Comparison of ENCODE assay signal across 1 cellular context in the genomic region with DNA sequence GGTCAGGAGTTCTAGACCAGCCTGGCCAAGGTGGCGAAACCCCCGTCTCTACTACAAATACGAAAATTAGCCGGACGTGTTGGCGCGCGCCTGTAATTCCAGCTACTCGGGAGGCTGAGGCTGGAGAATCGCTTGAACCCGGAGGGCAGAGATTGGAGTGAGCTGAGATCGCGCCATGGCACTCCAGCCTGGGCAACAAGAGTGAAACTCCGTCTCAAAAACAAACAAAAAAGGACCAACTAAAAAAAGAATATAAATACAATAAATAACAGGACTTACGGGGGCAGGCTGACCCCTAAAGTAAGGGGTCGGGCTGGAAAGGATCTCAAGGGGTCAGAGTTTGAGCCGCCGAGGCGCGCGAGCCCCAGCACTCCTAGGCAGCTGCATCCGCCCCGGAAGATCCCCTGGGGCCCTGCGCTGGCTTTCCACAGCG.
TF ChIP-seq lines count a peak whose summit lies in the region.

No MANE protein-coding gene starts in this region.

TF ChIP-seq in GM12878, 131 proteins besides CTCF, POLR2A, EP300 and RAD21 (continues in another document):
- TF ChIP-seq NBN (IDR thresholded peaks at IDR 0.05) (0 out of 2 replicates have a peak, but pooled peaks have one; percentile 7), SRF (IDR thresholded peaks at IDR 0.05; ENCODE audit: low read depth in 2 of 2, low read length in 2 of 2) (no peak), ZZZ3 (IDR thresholded peaks at IDR 0.05; ENCODE audit: control insufficient read depth, insufficient read length, low read depth) (no peak), NR2C2 (IDR thresholded peaks at IDR 0.05; ENCODE audit: borderline replicate concordance, control insufficient read depth, insufficient read length, low read depth) (no peak), PML (IDR thresholded peaks at IDR 0.05; ENCODE audit: low read length) (no peak; the same call in 1 of the 2 replicates), MTA3 (IDR thresholded peaks at IDR 0.05; ENCODE audit: borderline replicate concordance, low read length) (no peak), NFIC (IDR thresholded peaks at IDR 0.05; ENCODE audit: low read depth, low read length) (no peak), ZBED1 (IDR thresholded peaks at IDR 0.05; ENCODE audit: borderline replicate concordance) (no peak), TAF1 (IDR thresholded peaks at IDR 0.05; ENCODE audit: borderline replicate concordance, low read depth, low read length) (no peak), RELA (IDR thresholded peaks at IDR 0.05; ENCODE audit: borderline replicate concordance, partially characterized antibody) (no peak), TCF7 (IDR thresholded peaks at IDR 0.05; ENCODE audit: borderline replicate concordance) (no peak), ZNF24 (IDR thresholded peaks at IDR 0.05) (no peak), LARP7 (IDR thresholded peaks at IDR 0.05) (0 out of 2 replicates have a peak, but pooled peaks have one; percentile 38), SIN3A (IDR thresholded peaks at IDR 0.05; ENCODE audit: low read depth, low read length) (no peak), SPI1 (IDR thresholded peaks at IDR 0.05; ENCODE audit: borderline replicate concordance, insufficient read depth, low read depth, low read length) (no peak), CHD1 (IDR thresholded peaks at IDR 0.05; ENCODE audit: low read depth, low read length) (0 out of 2 replicates have a peak, but pooled peaks have one; percentile 6), MLLT1 (IDR thresholded peaks at IDR 0.05) (no peak; the same call in 1 of the 2 replicates), HDGF (IDR thresholded peaks at IDR 0.05) (no peak), BMI1 (IDR thresholded peaks at IDR 0.05; ENCODE audit: borderline replicate concordance) (no peak), FOXM1 (IDR thresholded peaks at IDR 0.05; ENCODE audit: low read depth, low read length) (no peak), ZSCAN29 (IDR thresholded peaks at IDR 0.05) (no peak), ETV6 (conservative IDR thresholded peaks at IDR 0.05 in 1 of 2, IDR thresholded peaks at IDR 0.05 in 1 of 2; ENCODE audit: borderline replicate concordance in 1 of 2, low read depth in 1 of 2) (no peak), SUPT20H (IDR thresholded peaks at IDR 0.05; ENCODE audit: borderline replicate concordance, control insufficient read depth, low read depth, low read length) (no peak), IKZF1 (conservative IDR thresholded peaks at IDR 0.05) (no peak), FOS (IDR thresholded peaks at IDR 0.05; ENCODE audit: borderline replicate concordance, extremely low read depth, insufficient read length) (no peak), STAT1 (conservative IDR thresholded peaks at IDR 0.05) (no peak), RFX5 (IDR thresholded peaks at IDR 0.05; ENCODE audit: low read depth, low read length) (no peak), USF2 (IDR thresholded peaks at IDR 0.05; ENCODE audit: borderline replicate concordance, low read depth, low read length) (no peak), E2F4 (IDR thresholded peaks at IDR 0.05; ENCODE audit: low read depth, low read length) (no peak), NFYA (IDR thresholded peaks at IDR 0.05; ENCODE audit: borderline replicate concordance, low read depth, low read length) (no peak), ZNF207 (IDR thresholded peaks at IDR 0.05; ENCODE audit: borderline replicate concordance) (no peak), SIX5 (IDR thresholded peaks at IDR 0.05; ENCODE audit: low read depth, low read length, severe bottlenecking) (no peak), FOXK2 (IDR thresholded peaks at IDR 0.05) (no peak), SP1 (IDR thresholded peaks at IDR 0.05; ENCODE audit: low read depth, low read length) (no peak), POLR2AphosphoS5 (IDR thresholded peaks at IDR 0.05; ENCODE audit: low read length) (0 out of 2 replicates have a peak, but pooled peaks have one; percentile 3), ASH2L (IDR thresholded peaks at IDR 0.05; ENCODE audit: borderline replicate concordance, low read depth) (no peak), TCF12 (IDR thresholded peaks at IDR 0.05; ENCODE audit: low read depth, low read length) (no peak)
- TF ChIP-seq, protein P1, sequence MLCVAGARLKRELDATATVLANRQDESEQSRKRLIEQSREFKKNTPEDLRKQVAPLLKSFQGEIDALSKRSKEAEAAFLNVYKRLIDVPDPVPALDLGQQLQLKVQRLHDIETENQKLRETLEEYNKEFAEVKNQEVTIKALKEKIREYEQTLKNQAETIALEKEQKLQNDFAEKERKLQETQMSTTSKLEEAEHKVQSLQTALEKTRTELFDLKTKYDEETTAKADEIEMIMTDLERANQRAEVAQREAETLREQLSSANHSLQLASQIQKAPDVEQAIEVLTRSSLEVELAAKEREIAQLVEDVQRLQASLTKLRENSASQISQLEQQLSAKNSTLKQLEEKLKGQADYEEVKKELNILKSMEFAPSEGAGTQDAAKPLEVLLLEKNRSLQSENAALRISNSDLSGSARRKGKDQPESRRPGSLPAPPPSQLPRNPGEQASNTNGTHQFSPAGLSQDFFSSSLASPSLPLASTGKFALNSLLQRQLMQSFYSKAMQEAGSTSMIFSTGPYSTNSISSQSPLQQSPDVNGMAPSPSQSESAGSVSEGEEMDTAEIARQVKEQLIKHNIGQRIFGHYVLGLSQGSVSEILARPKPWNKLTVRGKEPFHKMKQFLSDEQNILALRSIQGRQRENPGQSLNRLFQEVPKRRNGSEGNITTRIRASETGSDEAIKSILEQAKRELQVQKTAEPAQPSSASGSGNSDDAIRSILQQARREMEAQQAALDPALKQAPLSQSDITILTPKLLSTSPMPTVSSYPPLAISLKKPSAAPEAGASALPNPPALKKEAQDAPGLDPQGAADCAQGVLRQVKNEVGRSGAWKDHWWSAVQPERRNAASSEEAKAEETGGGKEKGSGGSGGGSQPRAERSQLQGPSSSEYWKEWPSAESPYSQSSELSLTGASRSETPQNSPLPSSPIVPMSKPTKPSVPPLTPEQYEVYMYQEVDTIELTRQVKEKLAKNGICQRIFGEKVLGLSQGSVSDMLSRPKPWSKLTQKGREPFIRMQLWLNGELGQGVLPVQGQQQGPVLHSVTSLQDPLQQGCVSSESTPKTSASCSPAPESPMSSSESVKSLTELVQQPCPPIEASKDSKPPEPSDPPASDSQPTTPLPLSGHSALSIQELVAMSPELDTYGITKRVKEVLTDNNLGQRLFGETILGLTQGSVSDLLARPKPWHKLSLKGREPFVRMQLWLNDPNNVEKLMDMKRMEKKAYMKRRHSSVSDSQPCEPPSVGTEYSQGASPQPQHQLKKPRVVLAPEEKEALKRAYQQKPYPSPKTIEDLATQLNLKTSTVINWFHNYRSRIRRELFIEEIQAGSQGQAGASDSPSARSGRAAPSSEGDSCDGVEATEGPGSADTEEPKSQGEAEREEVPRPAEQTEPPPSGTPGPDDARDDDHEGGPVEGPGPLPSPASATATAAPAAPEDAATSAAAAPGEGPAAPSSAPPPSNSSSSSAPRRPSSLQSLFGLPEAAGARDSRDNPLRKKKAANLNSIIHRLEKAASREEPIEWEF (IDR thresholded peaks at IDR 0.05; ENCODE audit: insufficient replicate concordance, low read depth, low read length): no peak
- TF ChIP-seq, protein P2, sequence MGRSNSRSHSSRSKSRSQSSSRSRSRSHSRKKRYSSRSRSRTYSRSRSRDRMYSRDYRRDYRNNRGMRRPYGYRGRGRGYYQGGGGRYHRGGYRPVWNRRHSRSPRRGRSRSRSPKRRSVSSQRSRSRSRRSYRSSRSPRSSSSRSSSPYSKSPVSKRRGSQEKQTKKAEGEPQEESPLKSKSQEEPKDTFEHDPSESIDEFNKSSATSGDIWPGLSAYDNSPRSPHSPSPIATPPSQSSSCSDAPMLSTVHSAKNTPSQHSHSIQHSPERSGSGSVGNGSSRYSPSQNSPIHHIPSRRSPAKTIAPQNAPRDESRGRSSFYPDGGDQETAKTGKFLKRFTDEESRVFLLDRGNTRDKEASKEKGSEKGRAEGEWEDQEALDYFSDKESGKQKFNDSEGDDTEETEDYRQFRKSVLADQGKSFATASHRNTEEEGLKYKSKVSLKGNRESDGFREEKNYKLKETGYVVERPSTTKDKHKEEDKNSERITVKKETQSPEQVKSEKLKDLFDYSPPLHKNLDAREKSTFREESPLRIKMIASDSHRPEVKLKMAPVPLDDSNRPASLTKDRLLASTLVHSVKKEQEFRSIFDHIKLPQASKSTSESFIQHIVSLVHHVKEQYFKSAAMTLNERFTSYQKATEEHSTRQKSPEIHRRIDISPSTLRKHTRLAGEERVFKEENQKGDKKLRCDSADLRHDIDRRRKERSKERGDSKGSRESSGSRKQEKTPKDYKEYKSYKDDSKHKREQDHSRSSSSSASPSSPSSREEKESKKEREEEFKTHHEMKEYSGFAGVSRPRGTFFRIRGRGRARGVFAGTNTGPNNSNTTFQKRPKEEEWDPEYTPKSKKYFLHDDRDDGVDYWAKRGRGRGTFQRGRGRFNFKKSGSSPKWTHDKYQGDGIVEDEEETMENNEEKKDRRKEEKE (IDR thresholded peaks at IDR 0.05): no peak
- TF ChIP-seq, protein P3, sequence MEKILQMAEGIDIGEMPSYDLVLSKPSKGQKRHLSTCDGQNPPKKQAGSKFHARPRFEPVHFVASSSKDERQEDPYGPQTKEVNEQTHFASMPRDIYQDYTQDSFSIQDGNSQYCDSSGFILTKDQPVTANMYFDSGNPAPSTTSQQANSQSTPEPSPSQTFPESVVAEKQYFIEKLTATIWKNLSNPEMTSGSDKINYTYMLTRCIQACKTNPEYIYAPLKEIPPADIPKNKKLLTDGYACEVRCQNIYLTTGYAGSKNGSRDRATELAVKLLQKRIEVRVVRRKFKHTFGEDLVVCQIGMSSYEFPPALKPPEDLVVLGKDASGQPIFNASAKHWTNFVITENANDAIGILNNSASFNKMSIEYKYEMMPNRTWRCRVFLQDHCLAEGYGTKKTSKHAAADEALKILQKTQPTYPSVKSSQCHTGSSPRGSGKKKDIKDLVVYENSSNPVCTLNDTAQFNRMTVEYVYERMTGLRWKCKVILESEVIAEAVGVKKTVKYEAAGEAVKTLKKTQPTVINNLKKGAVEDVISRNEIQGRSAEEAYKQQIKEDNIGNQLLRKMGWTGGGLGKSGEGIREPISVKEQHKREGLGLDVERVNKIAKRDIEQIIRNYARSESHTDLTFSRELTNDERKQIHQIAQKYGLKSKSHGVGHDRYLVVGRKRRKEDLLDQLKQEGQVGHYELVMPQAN (conservative IDR thresholded peaks at IDR 0.05): no peak
- TF ChIP-seq, protein P4, sequence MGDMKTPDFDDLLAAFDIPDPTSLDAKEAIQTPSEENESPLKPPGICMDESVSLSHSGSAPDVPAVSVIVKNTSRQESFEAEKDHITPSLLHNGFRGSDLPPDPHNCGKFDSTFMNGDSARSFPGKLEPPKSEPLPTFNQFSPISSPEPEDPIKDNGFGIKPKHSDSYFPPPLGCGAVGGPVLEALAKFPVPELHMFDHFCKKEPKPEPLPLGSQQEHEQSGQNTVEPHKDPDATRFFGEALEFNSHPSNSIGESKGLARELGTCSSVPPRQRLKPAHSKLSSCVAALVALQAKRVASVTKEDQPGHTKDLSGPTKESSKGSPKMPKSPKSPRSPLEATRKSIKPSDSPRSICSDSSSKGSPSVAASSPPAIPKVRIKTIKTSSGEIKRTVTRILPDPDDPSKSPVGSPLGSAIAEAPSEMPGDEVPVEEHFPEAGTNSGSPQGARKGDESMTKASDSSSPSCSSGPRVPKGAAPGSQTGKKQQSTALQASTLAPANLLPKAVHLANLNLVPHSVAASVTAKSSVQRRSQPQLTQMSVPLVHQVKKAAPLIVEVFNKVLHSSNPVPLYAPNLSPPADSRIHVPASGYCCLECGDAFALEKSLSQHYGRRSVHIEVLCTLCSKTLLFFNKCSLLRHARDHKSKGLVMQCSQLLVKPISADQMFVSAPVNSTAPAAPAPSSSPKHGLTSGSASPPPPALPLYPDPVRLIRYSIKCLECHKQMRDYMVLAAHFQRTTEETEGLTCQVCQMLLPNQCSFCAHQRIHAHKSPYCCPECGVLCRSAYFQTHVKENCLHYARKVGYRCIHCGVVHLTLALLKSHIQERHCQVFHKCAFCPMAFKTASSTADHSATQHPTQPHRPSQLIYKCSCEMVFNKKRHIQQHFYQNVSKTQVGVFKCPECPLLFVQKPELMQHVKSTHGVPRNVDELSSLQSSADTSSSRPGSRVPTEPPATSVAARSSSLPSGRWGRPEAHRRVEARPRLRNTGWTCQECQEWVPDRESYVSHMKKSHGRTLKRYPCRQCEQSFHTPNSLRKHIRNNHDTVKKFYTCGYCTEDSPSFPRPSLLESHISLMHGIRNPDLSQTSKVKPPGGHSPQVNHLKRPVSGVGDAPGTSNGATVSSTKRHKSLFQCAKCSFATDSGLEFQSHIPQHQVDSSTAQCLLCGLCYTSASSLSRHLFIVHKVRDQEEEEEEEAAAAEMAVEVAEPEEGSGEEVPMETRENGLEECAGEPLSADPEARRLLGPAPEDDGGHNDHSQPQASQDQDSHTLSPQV (IDR thresholded peaks at IDR 0.05): no peak
